1 cellular context compared by ENCODE assay signal in genomic region chr4:76779740-76780459, GRCh38.
TF ChIP-seq lines count a peak whose summit lies in the region.

No MANE protein-coding gene starts in this region.

TF ChIP-seq in GM23338, 12 proteins besides CTCF, POLR2A, EP300 and RAD21 (continued from another document):
- TF ChIP-seq, protein P1, sequence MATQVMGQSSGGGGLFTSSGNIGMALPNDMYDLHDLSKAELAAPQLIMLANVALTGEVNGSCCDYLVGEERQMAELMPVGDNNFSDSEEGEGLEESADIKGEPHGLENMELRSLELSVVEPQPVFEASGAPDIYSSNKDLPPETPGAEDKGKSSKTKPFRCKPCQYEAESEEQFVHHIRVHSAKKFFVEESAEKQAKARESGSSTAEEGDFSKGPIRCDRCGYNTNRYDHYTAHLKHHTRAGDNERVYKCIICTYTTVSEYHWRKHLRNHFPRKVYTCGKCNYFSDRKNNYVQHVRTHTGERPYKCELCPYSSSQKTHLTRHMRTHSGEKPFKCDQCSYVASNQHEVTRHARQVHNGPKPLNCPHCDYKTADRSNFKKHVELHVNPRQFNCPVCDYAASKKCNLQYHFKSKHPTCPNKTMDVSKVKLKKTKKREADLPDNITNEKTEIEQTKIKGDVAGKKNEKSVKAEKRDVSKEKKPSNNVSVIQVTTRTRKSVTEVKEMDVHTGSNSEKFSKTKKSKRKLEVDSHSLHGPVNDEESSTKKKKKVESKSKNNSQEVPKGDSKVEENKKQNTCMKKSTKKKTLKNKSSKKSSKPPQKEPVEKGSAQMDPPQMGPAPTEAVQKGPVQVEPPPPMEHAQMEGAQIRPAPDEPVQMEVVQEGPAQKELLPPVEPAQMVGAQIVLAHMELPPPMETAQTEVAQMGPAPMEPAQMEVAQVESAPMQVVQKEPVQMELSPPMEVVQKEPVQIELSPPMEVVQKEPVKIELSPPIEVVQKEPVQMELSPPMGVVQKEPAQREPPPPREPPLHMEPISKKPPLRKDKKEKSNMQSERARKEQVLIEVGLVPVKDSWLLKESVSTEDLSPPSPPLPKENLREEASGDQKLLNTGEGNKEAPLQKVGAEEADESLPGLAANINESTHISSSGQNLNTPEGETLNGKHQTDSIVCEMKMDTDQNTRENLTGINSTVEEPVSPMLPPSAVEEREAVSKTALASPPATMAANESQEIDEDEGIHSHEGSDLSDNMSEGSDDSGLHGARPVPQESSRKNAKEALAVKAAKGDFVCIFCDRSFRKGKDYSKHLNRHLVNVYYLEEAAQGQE (IDR thresholded peaks at IDR 0.05; ENCODE audit: unreplicated experiment) = no peak
- TF ChIP-seq CREB1 (CRISPR knock-in tag; IDR thresholded peaks at IDR 0.05; ENCODE audit: low read depth) = no peak
- TF ChIP-seq ZNF114 (CRISPR knock-in tag; IDR thresholded peaks at IDR 0.05) = no peak
- no peak for TF ChIP-seq NANOG (IDR thresholded peaks at IDR 0.05; ENCODE audit: borderline replicate concordance)
- TF ChIP-seq, protein P2, sequence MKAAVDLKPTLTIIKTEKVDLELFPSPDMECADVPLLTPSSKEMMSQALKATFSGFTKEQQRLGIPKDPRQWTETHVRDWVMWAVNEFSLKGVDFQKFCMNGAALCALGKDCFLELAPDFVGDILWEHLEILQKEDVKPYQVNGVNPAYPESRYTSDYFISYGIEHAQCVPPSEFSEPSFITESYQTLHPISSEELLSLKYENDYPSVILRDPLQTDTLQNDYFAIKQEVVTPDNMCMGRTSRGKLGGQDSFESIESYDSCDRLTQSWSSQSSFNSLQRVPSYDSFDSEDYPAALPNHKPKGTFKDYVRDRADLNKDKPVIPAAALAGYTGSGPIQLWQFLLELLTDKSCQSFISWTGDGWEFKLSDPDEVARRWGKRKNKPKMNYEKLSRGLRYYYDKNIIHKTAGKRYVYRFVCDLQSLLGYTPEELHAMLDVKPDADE (IDR thresholded peaks at IDR 0.05) = no peak
- TF ChIP-seq ZNF462 (CRISPR knock-in tag; IDR thresholded peaks at IDR 0.05) = no peak
- TF ChIP-seq POLR2AphosphoS5 (IDR thresholded peaks at IDR 0.05; ENCODE audit: low read depth) = no peak
- no peak for TF ChIP-seq STAT1 (IDR thresholded peaks at IDR 0.05; ENCODE audit: unreplicated experiment)
- no peak for TF ChIP-seq EZH2 (IDR thresholded peaks at IDR 0.05; ENCODE audit: low read depth, unreplicated experiment)
